In the genomic region with DNA sequence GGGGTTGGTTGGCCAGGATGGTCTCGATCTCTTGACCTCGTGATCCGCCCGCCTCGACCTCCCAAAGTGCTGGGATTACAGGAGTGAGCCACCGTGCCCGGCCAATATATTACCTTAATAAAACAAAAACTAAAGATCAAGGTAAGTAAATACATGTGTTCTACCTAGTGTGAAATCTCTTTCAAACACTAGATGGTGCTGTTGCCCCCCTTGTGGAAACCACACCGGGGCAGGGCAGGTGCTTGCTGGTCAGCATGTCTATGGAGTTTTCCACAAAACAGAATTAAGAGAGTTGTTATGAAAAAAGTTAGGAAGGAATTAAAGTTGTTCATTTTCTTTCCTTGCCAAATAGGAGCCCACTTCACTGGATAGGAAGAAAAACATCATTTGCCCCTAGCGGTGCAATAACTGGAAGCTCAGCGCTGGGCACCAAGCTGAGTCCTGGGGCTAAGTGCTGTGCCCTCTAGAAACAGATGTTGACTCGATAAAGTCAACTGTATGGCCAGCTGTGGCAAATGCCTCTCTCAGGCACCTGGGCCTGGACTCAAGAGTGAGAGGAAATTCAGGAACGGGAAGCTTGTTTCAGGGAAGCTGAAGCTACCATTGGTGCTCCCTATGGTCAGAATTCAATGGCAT, we compare ENCODE assay signal across 8 cellular contexts. TPM values are rescaled to one million over a fixed set of nuclear protein-coding genes. Genes with fewer than 3 reads are reported as not detected.
DNase-seq lines count a peak whose midpoint lies in the region; ATAC-seq and TF ChIP-seq lines count a peak whose summit lies in the region.

No MANE protein-coding gene starts in this region.

- H3K4me1 ChIP-seq in DOHH2 (ENCODE audit: control insufficient read depth, low read length) (no peaks in the 10 kb centered on the region), OCI-LY3 (ENCODE audit: low read length) (peaks cover 6% of the 10 kb centered on the region), trophoblast cell (ENCODE audit: control insufficient read depth in 1 of 2, insufficient read depth in 2 of 2, low read length in 2 of 2) (no peaks in the 10 kb centered on the region)

- ATAC-seq in GM21381 (IDR thresholded peaks at IDR 0.05; ENCODE audit: unreplicated experiment) = peak; percentile 79
- ATAC-seq in HG03565 (IDR thresholded peaks at IDR 0.05; ENCODE audit: unreplicated experiment) = peak; percentile 83

- H4K12ac ChIP-seq in trophoblast cell (ENCODE audit: low read depth, low read length) = no peak overlapping the region

- TF ChIP-seq CTCF in DOHH2 (IDR thresholded peaks at IDR 0.05; ENCODE audit: low read depth, low read length, poor library complexity, severe bottlenecking) = peak; percentile 73
- TF ChIP-seq CTCF in OCI-LY3 (IDR thresholded peaks at IDR 0.05; ENCODE audit: low read depth, low read length) = peak; percentile 85

- H2BK5ac ChIP-seq in trophoblast cell (ENCODE audit: low read depth, low read length, poor library complexity) = no peak overlapping the region

- H3K4ac ChIP-seq in trophoblast cell (ENCODE audit: low read depth, low read length) = no peak overlapping the region

- H2AK5ac ChIP-seq in trophoblast cell (ENCODE audit: low read length) = no peak overlapping the region

- H3K27ac ChIP-seq in DOHH2 (ENCODE audit: low read depth, low read length) (no peak overlapping the region), OCI-LY3 (ENCODE audit: low read length) (no peak overlapping the region), trophoblast cell (ENCODE audit: low read depth, low read length) (no peak overlapping the region)

- H3K27ac Mint-ChIP-seq in activated T-helper 1 cell treated with anti-CD3 and anti-CD28 coated beads, Interleukin-12 subunit alpha, Interleukin-12 subunit beta, Interleukin-2, Interleukin-4 antibody, amounts not matched to agents 30 ng/mL and 10 ng/mL and 1 ng/mL, durations not matched to agents 14 hours and 24 hours and 36 hours = no peak overlapping the region

- intact Hi-C loops in activated T-helper 1 cell treated with anti-CD3 and anti-CD28 coated beads, Interleukin-12 subunit alpha, Interleukin-12 subunit beta, Interleukin-2, Interleukin-4 antibody, amounts not matched to agents 30 ng/mL and 10 ng/mL and 1 ng/mL, durations not matched to agents 14 hours and 24 hours and 36 hours (cut with micrococcal nuclease) = loop anchor here (1.0 to 2.0 kb wide), 6 partner anchors 16 to 865 kb away; no protein-coding TSS in a partner anchor

- no peak overlapping the region for H2BK120ac ChIP-seq in trophoblast cell (ENCODE audit: insufficient read depth, low read length, poor library complexity)

- H3K79me1 ChIP-seq in trophoblast cell (ENCODE audit: low read length) = no peaks in the 10 kb centered on the region

- no peak overlapping the region for H4K8ac ChIP-seq in trophoblast cell (ENCODE audit: low read depth, low read length)

- H3K4me3 ChIP-seq in DOHH2 (ENCODE audit: low read length) (no peak overlapping the region), OCI-LY3 (ENCODE audit: low read length) (peak overlapping the region; percentile 56), trophoblast cell (ENCODE audit: low read depth, low read length) (no peak overlapping the region), MG63 (no peak overlapping the region)

- no peak overlapping the region for H2BK12ac ChIP-seq in trophoblast cell (ENCODE audit: low read length)

- no peaks in the 10 kb centered on the region for H3K36me3 Mint-ChIP-seq in activated T-helper 1 cell treated with anti-CD3 and anti-CD28 coated beads, Interleukin-12 subunit alpha, Interleukin-12 subunit beta, Interleukin-2, Interleukin-4 antibody, amounts not matched to agents 30 ng/mL and 10 ng/mL and 1 ng/mL, durations not matched to agents 14 hours and 24 hours and 36 hours (ENCODE audit: low read depth)

- H3K4me2 ChIP-seq in DOHH2 (ENCODE audit: low read length) (no peak overlapping the region), OCI-LY3 (ENCODE audit: low read length) (peak overlapping the region; percentile 69), trophoblast cell (ENCODE audit: low read length) (no peak overlapping the region)

- no peaks in the 10 kb centered on the region for H3K9me3 Mint-ChIP-seq in activated T-helper 1 cell treated with anti-CD3 and anti-CD28 coated beads, Interleukin-12 subunit alpha, Interleukin-12 subunit beta, Interleukin-2, Interleukin-4 antibody, amounts not matched to agents 30 ng/mL and 10 ng/mL and 1 ng/mL, durations not matched to agents 14 hours and 24 hours and 36 hours

- no peak overlapping the region for H4K91ac ChIP-seq in trophoblast cell (ENCODE audit: low read depth, low read length)

- no CpG with 5 or more reads among the region's 12 CpGs for WGBS in trophoblast cell (ENCODE audit: extremely low coverage, insufficient coverage, insufficient read length)

- H3K27me3 Mint-ChIP-seq in activated T-helper 1 cell treated with anti-CD3 and anti-CD28 coated beads, Interleukin-12 subunit alpha, Interleukin-12 subunit beta, Interleukin-2, Interleukin-4 antibody, amounts not matched to agents 30 ng/mL and 10 ng/mL and 1 ng/mL, durations not matched to agents 14 hours and 24 hours and 36 hours (ENCODE audit: insufficient read depth) = peaks cover 43% of the 10 kb centered on the region

- H3K79me2 ChIP-seq in DOHH2 (ENCODE audit: control insufficient read depth, low read length) = no peaks in the 10 kb centered on the region
- no peaks in the 10 kb centered on the region for H3K79me2 ChIP-seq in OCI-LY3 (ENCODE audit: low read length)
- no peaks in the 10 kb centered on the region for H3K79me2 ChIP-seq in trophoblast cell (ENCODE audit: control insufficient read depth, insufficient read depth, low read length, poor library complexity)

- no peaks in the 10 kb centered on the region for H3K4me1 Mint-ChIP-seq in activated T-helper 1 cell treated with anti-CD3 and anti-CD28 coated beads, Interleukin-12 subunit alpha, Interleukin-12 subunit beta, Interleukin-2, Interleukin-4 antibody, amounts not matched to agents 30 ng/mL and 10 ng/mL and 1 ng/mL, durations not matched to agents 14 hours and 24 hours and 36 hours (ENCODE audit: low read depth)

- no peak overlapping the region for H3K18ac ChIP-seq in trophoblast cell (ENCODE audit: low read length)

- H3F3A ChIP-seq in DOHH2 (ENCODE audit: control insufficient read depth, insufficient read depth) = no peaks in the 10 kb centered on the region

- H3K9me3 ChIP-seq in DOHH2 (ENCODE audit: control insufficient read depth, insufficient read depth, low read length) = no peaks in the 10 kb centered on the region
- H3K9me3 ChIP-seq in OCI-LY3 (ENCODE audit: insufficient read depth, low read length) = no peaks in the 10 kb centered on the region
- no peaks in the 10 kb centered on the region for H3K9me3 ChIP-seq in trophoblast cell (ENCODE audit: insufficient read depth, low read depth, low read length)
- no peaks in the 10 kb centered on the region for H3K9me3 ChIP-seq in MG63

- no peak overlapping the region for H3K23ac ChIP-seq in trophoblast cell (ENCODE audit: low read length)

- peak; percentile 52 for DNase-seq in activated T-helper 1 cell treated with anti-CD3 and anti-CD28 coated beads, Interleukin-12 subunit alpha, Interleukin-12 subunit beta, Interleukin-2, Interleukin-4 antibody, amounts not matched to agents 30 ng/mL and 10 ng/mL and 1 ng/mL, durations not matched to agents 14 hours and 24 hours and 36 hours (ENCODE audit: low spot score)
- DNase-seq in globus pallidus (ENCODE audit: low spot score) (peak; percentile 39), trophoblast cell (peak; percentile 67 to 93), MG63 (no peak)

- no peaks in the 10 kb centered on the region for H3K9me2 ChIP-seq in DOHH2 (replicated peaks; ENCODE audit: control insufficient read depth, low read length)

- H3K9ac ChIP-seq in OCI-LY3 (ENCODE audit: low read length) (no peak overlapping the region), trophoblast cell (ENCODE audit: low read length) (no peak overlapping the region)

- no peak overlapping the region for H3K4me3 Mint-ChIP-seq in activated T-helper 1 cell treated with anti-CD3 and anti-CD28 coated beads, Interleukin-12 subunit alpha, Interleukin-12 subunit beta, Interleukin-2, Interleukin-4 antibody, amounts not matched to agents 30 ng/mL and 10 ng/mL and 1 ng/mL, durations not matched to agents 14 hours and 24 hours and 36 hours

- H2AFZ ChIP-seq in OCI-LY3 (ENCODE audit: low read depth, low read length) = peak overlapping the region; percentile 85
- H2AFZ ChIP-seq in trophoblast cell (ENCODE audit: insufficient read depth, low read length, poor library complexity) = no peak overlapping the region

- H3K14ac ChIP-seq in trophoblast cell (ENCODE audit: low read length) = no peak overlapping the region

- H3K36me3 ChIP-seq in DOHH2 (ENCODE audit: control insufficient read depth, low read length) (no peaks in the 10 kb centered on the region), OCI-LY3 (replicated peaks; ENCODE audit: low read depth, low read length) (no peaks in the 10 kb centered on the region), trophoblast cell (ENCODE audit: control insufficient read depth in 1 of 2, insufficient read depth in 2 of 2, low read length in 2 of 2) (no peaks in the 10 kb centered on the region), MG63 (no peaks in the 10 kb centered on the region)

- no peaks in the 10 kb centered on the region for H4K20me1 ChIP-seq in DOHH2 (ENCODE audit: control insufficient read depth, insufficient read depth, low read depth, low read length)
- H4K20me1 ChIP-seq in OCI-LY3 (ENCODE audit: insufficient read depth, low read length) = no peaks in the 10 kb centered on the region

- H3K27me3 ChIP-seq in DOHH2 (ENCODE audit: control insufficient read depth, low read length) = peaks cover 45% of the 10 kb centered on the region
- H3K27me3 ChIP-seq in OCI-LY3 (ENCODE audit: low read depth, low read length) = peaks cover 41% of the 10 kb centered on the region
- H3K27me3 ChIP-seq in trophoblast cell (ENCODE audit: insufficient read depth, low read length) = peaks cover 15% of the 10 kb centered on the region
- H3K27me3 ChIP-seq in MG63 = peaks cover 11% of the 10 kb centered on the region

RNA-seq across cellular contexts. Expression of a gene that starts 6.3 kb away (rescaled TPM):
- 0.12 TPM in 1 of 2 replicates, not detected in the other for total RNA-seq in activated T-helper 1 cell treated with anti-CD3 and anti-CD28 coated beads, Interleukin-12 subunit alpha, Interleukin-12 subunit beta, Interleukin-2, Interleukin-4 antibody, amounts not matched to agents 30 ng/mL and 10 ng/mL and 1 ng/mL, durations not matched to agents 14 hours and 24 hours and 36 hours
- 0.10 TPM in 2 replicates for polyA plus RNA-seq in trophoblast cell (2013)
- total RNA-seq in MG63 (2014; rRNA removed; shearing (Covaris generic); ENCODE audit: low replicate concordance) = not detected in 2 replicates

RNA-seq across cellular contexts. Expression of a gene that starts 17.7 kb away (rescaled TPM):
- not detected in 2 replicates for total RNA-seq in activated T-helper 1 cell treated with anti-CD3 and anti-CD28 coated beads, Interleukin-12 subunit alpha, Interleukin-12 subunit beta, Interleukin-2, Interleukin-4 antibody, amounts not matched to agents 30 ng/mL and 10 ng/mL and 1 ng/mL, durations not matched to agents 14 hours and 24 hours and 36 hours
- not detected in 2 replicates for polyA plus RNA-seq in trophoblast cell (2013)
- total RNA-seq in MG63 (2014; rRNA removed; shearing (Covaris generic); ENCODE audit: low replicate concordance) = not detected in 2 replicates

RNA-seq across cellular contexts. Expression of a gene that starts 57.9 kb away (rescaled TPM):
- total RNA-seq in activated T-helper 1 cell treated with anti-CD3 and anti-CD28 coated beads, Interleukin-12 subunit alpha, Interleukin-12 subunit beta, Interleukin-2, Interleukin-4 antibody, amounts not matched to agents 30 ng/mL and 10 ng/mL and 1 ng/mL, durations not matched to agents 14 hours and 24 hours and 36 hours = not detected in 2 replicates
- 0.22 TPM in 2 replicates for polyA plus RNA-seq in trophoblast cell (2013)
- not detected in 2 replicates for total RNA-seq in MG63 (2014; rRNA removed; shearing (Covaris generic); ENCODE audit: low replicate concordance)
